Comparison of ENCODE assay signal across 10 cellular contexts in the genomic region with DNA sequence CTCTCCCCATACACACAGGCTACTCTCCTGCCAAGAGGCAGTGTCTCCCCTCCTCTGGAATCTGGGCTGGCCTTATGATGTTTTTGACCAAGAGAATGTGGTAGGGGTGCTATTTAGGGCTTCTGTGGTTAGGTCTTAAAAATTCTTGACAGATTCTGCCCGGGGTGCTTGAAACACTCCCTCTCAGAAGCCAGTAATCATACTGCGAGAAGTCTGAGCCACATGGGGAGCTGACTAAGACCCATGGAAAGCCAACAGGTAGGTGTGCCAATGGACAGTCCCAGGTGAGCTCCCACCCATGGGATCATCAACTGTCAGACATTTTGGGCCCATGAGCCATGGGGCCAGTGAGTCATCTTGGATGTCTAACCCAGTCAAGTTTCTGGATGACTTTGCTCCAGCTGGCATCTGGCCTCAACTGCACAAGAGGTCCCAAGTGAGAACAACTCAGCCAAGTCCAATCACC.
DNase-seq lines count a peak whose midpoint lies in the region; ATAC-seq, FAIRE-seq and TF ChIP-seq lines count a peak whose summit lies in the region.
"Had no signal": no experiment of that assay in that cellular context is flagged by ENCODE, and none has a peak within 500 bp of the region (broad histone marks: within the 10 kb centered on the region; RNA-seq: fewer than 3 reads in every experiment).

No MANE protein-coding gene starts in this region.

- no peak for TF ChIP-seq CTCF in astrocyte of the cerebellum (IDR thresholded peaks at IDR 0.05; ENCODE audit: low read depth, low read length, missing control alignments)

- FAIRE-seq in urothelium cell line (lab: Jason Lieb, UNC) = no peak

- ATAC-seq in HG03060 (IDR thresholded peaks at IDR 0.05; ENCODE audit: low read depth, unreplicated experiment) = peak; percentile 68
- no peak for ATAC-seq in HG02970 (IDR thresholded peaks at IDR 0.05; ENCODE audit: low FRiP score, unreplicated experiment)

- in situ Hi-C loops in astrocyte of the cerebellum (cut with HindIII; ENCODE audit: low sequenced_read_pairs) = no loop called here

- no peak overlapping the region for H3K4me3 ChIP-seq in astrocyte of the cerebellum (ENCODE audit: low read depth, low read length)

- peak; percentile 39 for DNase-seq in stimulated activated CD4-positive, alpha-beta T cell treated with anti-CD3 and anti-CD28 coated beads, Interleukin-15, amount 100 ng/mL, for 24 hours
- DNase-seq in stimulated activated CD4-positive, alpha-beta T cell treated with anti-CD3 and anti-CD28 coated beads, Interleukin-4, amount 100 ng/mL, for 4 hours = no peak
- peak; percentile 46 for DNase-seq in astrocyte of the cerebellum (ENCODE audit: low read depth)
- peak; percentile 60 for DNase-seq in urothelium cell line (ENCODE audit: low spot score)
- no peak for DNase-seq in amniotic stem cell (lab: John Stamatoyannopoulos, UW)
- no peak for DNase-seq in RPMI8226
- DNase-seq: activated CD4-positive, CD25-positive, alpha-beta regulatory T cell treated with anti-CD3 and anti-CD28 coated beads, Interleukin-2, amount 50 U/mL, for 72 hours; CD4-positive, CD25-positive, alpha-beta regulatory T cell had no signal

Comparison
In these comparisons a context has a peak if more than half of its experiments do, and no peak if none do; other contexts are left out.
1. DNase-seq: peak in stimulated activated CD4-positive, alpha-beta T cell treated with anti-CD3 and anti-CD28 coated beads, Interleukin-15, amount 100 ng/mL, for 24 hours (single experiment), astrocyte of the cerebellum (single experiment) and urothelium cell line (single experiment); none in stimulated activated CD4-positive, alpha-beta T cell treated with anti-CD3 and anti-CD28 coated beads, Interleukin-4, amount 100 ng/mL, for 4 hours (0 of 2), amniotic stem cell (single experiment) and RPMI8226 (single experiment).